In genomic region chr5:73135429-73136276, GRCh38 we compare ENCODE assay signal across 8 cellular contexts. TPM values are rescaled to one million over a fixed set of nuclear protein-coding genes. Genes with fewer than 3 reads are reported as not detected.
A peak's percentile ranks its signal among the peaks of the same experiment; 100 is the strongest.
DNase-seq lines count a peak whose midpoint lies in the region; ATAC-seq and TF ChIP-seq lines count a peak whose summit lies in the region.

No MANE protein-coding gene starts in this region.

- no peaks in the 10 kb centered on the region for H4K20me1 ChIP-seq in DND-41 (ENCODE audit: insufficient read depth, low read length)

- H3K27ac Mint-ChIP-seq in activated CD8-positive, alpha-beta T cell treated with anti-CD3 and anti-CD28 coated beads, Interleukin-2, amount 10 ng/mL, durations not matched to agents 7 days and 5 days, result no peak overlapping the region
- H3K27ac Mint-ChIP-seq in T-helper 17 cell, result no peak overlapping the region

- no peak overlapping the region for H3K4me2 ChIP-seq in DND-41 (ENCODE audit: insufficient read depth, low read length)

- no peak overlapping the region for H3K9ac ChIP-seq in DND-41 (ENCODE audit: low read depth, low read length)

- H3K4me1 Mint-ChIP-seq in activated CD8-positive, alpha-beta T cell treated with anti-CD3 and anti-CD28 coated beads, Interleukin-2, amount 10 ng/mL, durations not matched to agents 7 days and 5 days (ENCODE audit: low read depth), result no peaks in the 10 kb centered on the region
- H3K4me1 Mint-ChIP-seq in T-helper 17 cell, result peaks cover 3% of the 10 kb centered on the region

- H3K4me3 ChIP-seq in DND-41 (ENCODE audit: low read depth in 1 of 2, low read length in 2 of 2), result no peak overlapping the region

- peaks cover 5% of the 10 kb centered on the region for H3K27me3 ChIP-seq in DND-41 (ENCODE audit: insufficient read depth, low read length, poor library complexity)

- no peak overlapping the region for H2AFZ ChIP-seq in DND-41 (ENCODE audit: low read depth, low read length)

- DNase-seq in DND-41, result peak; percentile 24
- peak; percentile 32 for DNase-seq in HuH-7 (ENCODE audit: low spot score)
- no peak for DNase-seq in activated CD8-positive, alpha-beta T cell treated with anti-CD3 and anti-CD28 coated beads, Interleukin-2, amount 10 ng/mL, durations not matched to agents 7 days and 5 days
- peak; percentile 78 for DNase-seq in myocyte (ENCODE audit: low read depth)
- DNase-seq in C1 segment of cervical spinal cord (lab: John Stamatoyannopoulos, UW), result no peak
- no peak for DNase-seq in activated T-cell treated with anti-CD3 and anti-CD28 coated beads for 4 hours
- DNase-seq in T-helper 17 cell, result no peak
- no peak for DNase-seq in foreskin melanocyte

- ATAC-seq in DND-41 (ENCODE audit: insufficient read depth, low read depth), result peak; percentile 76; the same call in 2 of the 3 replicates
- peak; percentile 39 for ATAC-seq in activated CD8-positive, alpha-beta T cell treated with anti-CD3 and anti-CD28 coated beads, Interleukin-2, amount 10 ng/mL, durations not matched to agents 7 days and 5 days
- ATAC-seq in T-helper 17 cell, result no peak

- CTCF ChIA-PET in activated CD8-positive, alpha-beta T cell treated with anti-CD3 and anti-CD28 coated beads, Interleukin-2, amount 10 ng/mL, durations not matched to agents 7 days and 5 days (lab: Charles Lee), result no interaction called here

- H3K36me3 Mint-ChIP-seq in activated CD8-positive, alpha-beta T cell treated with anti-CD3 and anti-CD28 coated beads, Interleukin-2, amount 10 ng/mL, durations not matched to agents 7 days and 5 days (ENCODE audit: low read depth), result no peaks in the 10 kb centered on the region
- H3K36me3 Mint-ChIP-seq in T-helper 17 cell (ENCODE audit: low read depth), result peaks cover 2% of the 10 kb centered on the region

- no peaks in the 10 kb centered on the region for H3K79me2 ChIP-seq in DND-41 (ENCODE audit: insufficient read depth, low read length)

- H3K4me1 ChIP-seq in DND-41 (ENCODE audit: insufficient read depth, low read length), result no peaks in the 10 kb centered on the region

- no peak overlapping the region for H3K4me3 Mint-ChIP-seq in activated CD8-positive, alpha-beta T cell treated with anti-CD3 and anti-CD28 coated beads, Interleukin-2, amount 10 ng/mL, durations not matched to agents 7 days and 5 days
- no peak overlapping the region for H3K4me3 Mint-ChIP-seq in T-helper 17 cell

- TF ChIP-seq CTCF in DND-41 (IDR thresholded peaks at IDR 0.05; ENCODE audit: borderline replicate concordance, extremely low read depth, low read length, poor library complexity, severe bottlenecking), result peak; percentile 58

- no peak overlapping the region for H3K27ac ChIP-seq in DND-41 (ENCODE audit: low read length)

- H3K36me3 ChIP-seq in DND-41 (ENCODE audit: insufficient read depth, low read length), result no peaks in the 10 kb centered on the region

- no peaks in the 10 kb centered on the region for H3K9me3 Mint-ChIP-seq in activated CD8-positive, alpha-beta T cell treated with anti-CD3 and anti-CD28 coated beads, Interleukin-2, amount 10 ng/mL, durations not matched to agents 7 days and 5 days (ENCODE audit: insufficient read depth)

- POLR2A ChIA-PET in activated CD8-positive, alpha-beta T cell treated with anti-CD3 and anti-CD28 coated beads, Interleukin-2, amount 10 ng/mL, durations not matched to agents 7 days and 5 days (lab: Charles Lee), result no interaction called here

- peaks cover 38% of the 10 kb centered on the region for H3K27me3 Mint-ChIP-seq in activated CD8-positive, alpha-beta T cell treated with anti-CD3 and anti-CD28 coated beads, Interleukin-2, amount 10 ng/mL, durations not matched to agents 7 days and 5 days (ENCODE audit: low read depth)
- H3K27me3 Mint-ChIP-seq in T-helper 17 cell, result peaks cover 65% of the 10 kb centered on the region

- no peaks in the 10 kb centered on the region for H3K9me3 ChIP-seq in DND-41 (ENCODE audit: insufficient read depth, low read length, severe bottlenecking)
- no peaks in the 10 kb centered on the region for H3K9me3 ChIP-seq in T-helper 17 cell (ENCODE audit: control insufficient read depth, low read length, poor library complexity, severe bottlenecking)

RNA-seq across cellular contexts. Expression of gene TMEM171, which starts 15.3 kb away (rescaled TPM):
- total RNA-seq in activated CD8-positive, alpha-beta T cell treated with anti-CD3 and anti-CD28 coated beads, Interleukin-2, amount 10 ng/mL, durations not matched to agents 7 days and 5 days, result not detected
- total RNA-seq in myocyte (10.4 and 22.6 TPM in 2 replicates), T-helper 17 cell (under 1 TPM in 1 of 2 donors, not detected in 1; 0.50 TPM)
- 5.6 TPM for polyA plus RNA-seq in myocyte (2012)

RNA-seq across cellular contexts. Expression of gene TMEM174, which starts 37.3 kb away (rescaled TPM):
- total RNA-seq in activated CD8-positive, alpha-beta T cell treated with anti-CD3 and anti-CD28 coated beads, Interleukin-2, amount 10 ng/mL, durations not matched to agents 7 days and 5 days, result not detected
- total RNA-seq in myocyte (not detected in 2 replicates), T-helper 17 cell (not detected)
- polyA plus RNA-seq in myocyte (2012), result not detected

Comparison
In these comparisons a context has a peak if more than half of its experiments do, and no peak if none do; other contexts are left out.
1. DNase-seq: peak in DND-41 (single experiment), HuH-7 (single experiment) and myocyte (single experiment); none in activated CD8-positive, alpha-beta T cell treated with anti-CD3 and anti-CD28 coated beads, Interleukin-2, amount 10 ng/mL, durations not matched to agents 7 days and 5 days (single experiment), C1 segment of cervical spinal cord (0 of 14), activated T-cell treated with anti-CD3 and anti-CD28 coated beads for 4 hours (single experiment), T-helper 17 cell (0 of 3) and foreskin melanocyte (single experiment).